ENCODE assay signal across 17 cellular contexts in genomic region chr14:34233619-34234018, GRCh38.
"Had no signal": no experiment of that assay in that cellular context is flagged by ENCODE, and none has a peak within 500 bp of the region (broad histone marks: within the 10 kb centered on the region; RNA-seq: fewer than 3 reads in every experiment).

No MANE protein-coding gene starts in this region.

- H3K4me1 ChIP-seq: spleen, testis had no signal

- H3K27ac ChIP-seq: spleen, testis, tibial nerve had no signal

- H3K4me3 ChIP-seq: lung, spleen, testis, tibial nerve had no signal

- H3K4me3 Mint-ChIP-seq: central memory CD8-positive, alpha-beta T cell; immature natural killer cell; natural killer cell; neural crest cell; stimulated activated memory B cell treated with anti-CD40 and anti-IgM and Interleukin-4, amounts not matched to agents 10 μg/mL and 1 μg/mL and 100 μg/mL, for 72 hours; stimulated activated naive CD8-positive, alpha-beta T cell treated with anti-CD3 and anti-CD28 coated beads, Interleukin-15, Interleukin-2, amounts not matched to agents 100 ng/mL and 50 ng/mL, for 24 hours had no signal

- H3K36me3 ChIP-seq: spleen, tibial nerve had no signal

- H3K27ac Mint-ChIP-seq: immature natural killer cell; natural killer cell; stimulated activated memory B cell treated with anti-CD40 and anti-IgM and Interleukin-4, amounts not matched to agents 10 μg/mL and 1 μg/mL and 100 μg/mL, for 72 hours; stimulated activated naive CD8-positive, alpha-beta T cell treated with anti-CD3 and anti-CD28 coated beads, Interleukin-15, Interleukin-2, amounts not matched to agents 100 ng/mL and 50 ng/mL, for 24 hours had no signal

- H3K27me3 ChIP-seq: testis, tibial nerve had no signal

- H3K4me1 Mint-ChIP-seq: central memory CD8-positive, alpha-beta T cell; immature natural killer cell; natural killer cell; neural crest cell; stimulated activated memory B cell treated with anti-CD40 and anti-IgM and Interleukin-4, amounts not matched to agents 10 μg/mL and 1 μg/mL and 100 μg/mL, for 72 hours had no signal

- H3K9me3 ChIP-seq: spleen, testis, tibial nerve had no signal

- H3K36me3 Mint-ChIP-seq: immature natural killer cell; natural killer cell; stimulated activated memory B cell treated with anti-CD40 and anti-IgM and Interleukin-4, amounts not matched to agents 10 μg/mL and 1 μg/mL and 100 μg/mL, for 72 hours had no signal

- DNase-seq: effector memory CD4-positive, alpha-beta T cell; immature natural killer cell; mesendoderm; natural killer cell; posterior cingulate gyrus; spleen; stimulated activated CD4-positive, alpha-beta T cell treated with anti-CD3 and anti-CD28 coated beads, Interleukin-15, amount 100 ng/mL, for 24 hours; stimulated activated CD4-positive, alpha-beta T cell treated with anti-CD3 and anti-CD28 coated beads, Interleukin-1b, Interleukin-23, amount 100 ng/mL, for 48 hours; stimulated activated CD4-positive, alpha-beta T cell treated with anti-CD3 and anti-CD28 coated beads, Interleukin-4, amount 100 ng/mL, for 24 hours; testis had no signal

- FAIRE-seq: endometrium had no signal

- H3K9me3 Mint-ChIP-seq: central memory CD8-positive, alpha-beta T cell; natural killer cell; neural crest cell; stimulated activated memory B cell treated with anti-CD40 and anti-IgM and Interleukin-4, amounts not matched to agents 10 μg/mL and 1 μg/mL and 100 μg/mL, for 72 hours; stimulated activated naive CD8-positive, alpha-beta T cell treated with anti-CD3 and anti-CD28 coated beads, Interleukin-15, Interleukin-2, amounts not matched to agents 100 ng/mL and 50 ng/mL, for 24 hours had no signal
